Comparison of ENCODE assay signal across 9 cellular contexts in the genomic region with DNA sequence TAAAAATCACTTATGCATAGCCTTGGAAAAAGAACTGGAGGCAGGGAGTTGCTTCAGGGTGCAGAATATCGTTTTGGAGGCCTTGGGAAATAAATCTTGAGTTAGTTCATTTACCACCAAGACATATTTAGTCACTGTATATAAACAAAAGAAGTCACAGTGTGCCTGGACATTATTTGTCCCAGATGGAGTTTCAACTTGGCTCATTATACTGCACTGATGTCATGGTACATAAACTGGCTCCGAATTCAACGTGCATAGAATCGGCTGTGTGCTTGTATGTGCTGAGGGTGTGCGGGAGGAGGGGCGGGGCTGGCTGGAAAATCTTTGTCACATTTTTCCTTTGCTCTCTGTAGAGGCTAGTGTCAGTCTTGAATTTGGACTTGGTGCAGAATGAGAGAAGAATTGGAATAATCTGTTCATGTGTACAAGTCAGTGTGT.
DNase-seq lines count a peak whose midpoint lies in the region; ATAC-seq and TF ChIP-seq lines count a peak whose summit lies in the region.
"Had no signal": no experiment of that assay in that cellular context is flagged by ENCODE, and none has a peak within 500 bp of the region (broad histone marks: within the 10 kb centered on the region; RNA-seq: fewer than 3 reads in every experiment).

No MANE protein-coding gene starts in this region.

- CTCF ChIA-PET in A673 (lab: Charles Lee), result no interaction called here

- H3K27ac Mint-ChIP-seq in nephron progenitor cell, result peak overlapping the region; percentile 97

- no TSS peak for BruUV-seq in A673 (replicated peaks; lab: Mats Ljungman, UMichigan)

- peaks cover 3% of the 10 kb centered on the region for H3K27me3 Mint-ChIP-seq in nephron progenitor cell (ENCODE audit: low read depth, poor library complexity)

- H3K4me1 Mint-ChIP-seq in nephron progenitor cell, result peaks cover 30% of the 10 kb centered on the region

- H3K4me1 ChIP-seq in A673 (ENCODE audit: insufficient read depth, low read length, poor library complexity, severe bottlenecking), result peaks cover 28% of the 10 kb centered on the region

- no peaks in the 10 kb centered on the region for H3K9me3 ChIP-seq in A673 (ENCODE audit: low read depth, low read length, poor library complexity, severe bottlenecking)

- TF ChIP-seq CTCF in A673 (conservative IDR thresholded peaks at IDR 0.05; ENCODE audit: low read depth, low read length) (no peak), fibroblast of pulmonary artery (IDR thresholded peaks at IDR 0.05; ENCODE audit: low read length, missing control alignments) (no peak), nephron progenitor cell (IDR thresholded peaks at IDR 0.05) (no peak)

- H3K36me3 ChIP-seq in A673 (ENCODE audit: insufficient read depth, low read length, poor library complexity, severe bottlenecking), result no peaks in the 10 kb centered on the region

- no peak overlapping the region for H3K4me3 ChIP-seq in A673 (ENCODE audit: low read depth, low read length, poor library complexity, severe bottlenecking)
- no peak overlapping the region for H3K4me3 ChIP-seq in fibroblast of pulmonary artery (replicated peaks; ENCODE audit: low read depth, low read length)

- H3K9me3 Mint-ChIP-seq in nephron progenitor cell, result peaks cover 14% of the 10 kb centered on the region

- H3K4me3 Mint-ChIP-seq in nephron progenitor cell, result no peak overlapping the region
- H3K4me3 Mint-ChIP-seq: IgD-negative memory B cell had no signal

- intact Hi-C loops in A673 (cut with micrococcal nuclease; ENCODE audit: unreplicated experiment), result no loop called here

- peak; percentile 74 for DNase-seq in A673 (ENCODE audit: low spot score)
- peak; percentile 41 to 74 for DNase-seq in NCI-H446 (lab: John Stamatoyannopoulos, UW)
- peak; percentile 68 for DNase-seq in fibroblast of pulmonary artery (ENCODE audit: low read depth)
- DNase-seq in nephron progenitor cell, result no peak
- DNase-seq in stimulated activated CD4-positive, alpha-beta T cell treated with anti-CD3 and anti-CD28 coated beads, Interleukin-15, amount 100 ng/mL, for 24 hours, result no peak
- no peak for DNase-seq in stimulated activated CD4-positive, alpha-beta T cell treated with anti-CD3 and anti-CD28 coated beads, Interleukin-1b, Interleukin-23, amount 100 ng/mL, for 48 hours

- POLR2A ChIA-PET in A673 (lab: Charles Lee; ENCODE audit: low non-redundant PET), result no interaction called here

- no peak for ATAC-seq in GM19452 (IDR thresholded peaks at IDR 0.05; ENCODE audit: unreplicated experiment)
- no peak for ATAC-seq in GM18873 (IDR thresholded peaks at IDR 0.05; ENCODE audit: low FRiP score, unreplicated experiment)

- H3K27ac ChIP-seq in A673 (ENCODE audit: low read depth, low read length, poor library complexity, severe bottlenecking), result peak overlapping the region; percentile 64

- peaks cover 79% of the 10 kb centered on the region for H3K36me3 Mint-ChIP-seq in nephron progenitor cell (ENCODE audit: low read depth)

- H3K27me3 ChIP-seq in A673 (replicated peaks; ENCODE audit: insufficient read depth, low read depth, low read length, poor library complexity), result no peaks in the 10 kb centered on the region

Comparison
In these comparisons a context has a peak if more than half of its experiments do, and no peak if none do; other contexts are left out.
1. DNase-seq: peak in A673 (single experiment), NCI-H446 (2 of 2) and fibroblast of pulmonary artery (single experiment); none in nephron progenitor cell (single experiment), stimulated activated CD4-positive, alpha-beta T cell treated with anti-CD3 and anti-CD28 coated beads, Interleukin-15, amount 100 ng/mL, for 24 hours (single experiment) and stimulated activated CD4-positive, alpha-beta T cell treated with anti-CD3 and anti-CD28 coated beads, Interleukin-1b, Interleukin-23, amount 100 ng/mL, for 48 hours (single experiment).